25 cellular contexts compared by ENCODE assay signal in genomic region chr3:148736086-148736485, GRCh38. TPM values are rescaled to one million over a fixed set of nuclear protein-coding genes. Genes with fewer than 3 reads are reported as not detected.
"Had no signal": no experiment of that assay in that cellular context is flagged by ENCODE, and none has a peak within 500 bp of the region (broad histone marks: within the 10 kb centered on the region; RNA-seq: fewer than 3 reads in every experiment).

No MANE protein-coding gene starts in this region.

- H3K27ac ChIP-seq: SK-N-MC had no signal

- H3K4me3 ChIP-seq: SK-N-MC had no signal

- DNase-seq: activated CD4-positive, alpha-beta memory T cell treated with anti-CD3 and anti-CD28 coated beads for 36 hours; activated CD4-positive, alpha-beta T cell treated with anti-CD3 and anti-CD28 coated beads, Interleukin-2, amount 10 ng/mL, durations not matched to agents 7 days and 5 days; activated CD4-positive, CD25-positive, alpha-beta regulatory T cell; activated CD8-positive, alpha-beta memory T cell treated with anti-CD3 and anti-CD28 coated beads for 24 hours; activated gamma-delta T cell; activated naive CD4-positive, alpha-beta T cell treated with anti-CD3 and anti-CD28 coated beads for 36 hours; activated T-cell treated with anti-CD3 and anti-CD28 coated beads, Interleukin-2, amount 50 U/mL, for 48 hours; cerebellar nuclear complex; NCI-H1048; NCI-H146; NCI-H187 treated with DMSO at 0.1 percent for 48 hours; NCI-H2081 treated with DMSO at 0.1 percent for 48 hours; NCI-H2171; NCI-H2227 treated with DMSO at 0.1 percent for 48 hours; NCI-H526; NCI-H82; RPMI8226; T-cell; T-helper 2 cell; T1000 had no signal

- ATAC-seq: activated T-helper 17 cell treated with anti-CD3 and anti-CD28 coated beads, Interleukin-2, amount 50 U/mL, for 72 hours; Right ventricle myocardium inferior; T-cell had no signal

RNA-seq across cellular contexts. Expression of gene AGTR1, which starts 38.4 kb away (rescaled TPM):
- total RNA-seq: activated CD4-positive, alpha-beta memory T cell treated with anti-CD3 and anti-CD28 coated beads for 36 hours; activated CD4-positive, alpha-beta T cell treated with anti-CD3 and anti-CD28 coated beads, Interleukin-2, amount 10 ng/mL, durations not matched to agents 7 days and 5 days; activated naive CD4-positive, alpha-beta T cell treated with anti-CD3 and anti-CD28 coated beads for 36 hours; activated T-helper 17 cell treated with anti-CD3 and anti-CD28 coated beads, Interleukin-2, amount 50 U/mL, for 72 hours; M059J; OCI-LY7; T-cell had no signal
